ENCODE assay signal across 19 cellular contexts in genomic region chr15:63493451-63493850, GRCh38. TPM values are rescaled to one million over a fixed set of nuclear protein-coding genes. Genes with fewer than 3 reads are reported as not detected.
A peak's percentile ranks its signal among the peaks of the same experiment; 100 is the strongest.
DNase-seq lines count a peak whose midpoint lies in the region; ATAC-seq and TF ChIP-seq lines count a peak whose summit lies in the region.
"Had no signal": no experiment of that assay in that cellular context is flagged by ENCODE, and none has a peak within 500 bp of the region (broad histone marks: within the 10 kb centered on the region; RNA-seq: fewer than 3 reads in every experiment).

No MANE protein-coding gene starts in this region.

- H4K20me1 ChIP-seq in SK-N-SH (ENCODE audit: insufficient read depth), result no peaks in the 10 kb centered on the region

- H3K4me1 Mint-ChIP-seq in activated CD4-positive, alpha-beta T cell treated with anti-CD3 and anti-CD28 coated beads, Interleukin-2, amount 10 ng/mL, durations not matched to agents 24 days and 14 days, result peaks cover 40% of the 10 kb centered on the region
- H3K4me1 Mint-ChIP-seq in central memory CD8-positive, alpha-beta T cell, result peaks cover 48% of the 10 kb centered on the region

- peaks cover 5% of the 10 kb centered on the region for H3F3A ChIP-seq in SK-N-SH (replicated peaks; ENCODE audit: insufficient read depth)

- H3K9me3 ChIP-seq in neutrophil (no peaks in the 10 kb centered on the region), SK-N-SH (no peaks in the 10 kb centered on the region)
- H3K9me3 ChIP-seq: esophagus muscularis mucosa, ovary had no signal

- no peak overlapping the region for H2AFZ ChIP-seq in SK-N-SH (ENCODE audit: low read depth)

- H3K9ac ChIP-seq in SK-N-SH, result no peak overlapping the region

- H3K36me3 ChIP-seq in neutrophil, result peaks cover 13% of the 10 kb centered on the region
- no peaks in the 10 kb centered on the region for H3K36me3 ChIP-seq in SK-N-SH (replicated peaks in 1 of 2; ENCODE audit: control insufficient read depth in 1 of 2, insufficient read depth in 2 of 2, low read length in 1 of 2)
- H3K36me3 ChIP-seq: esophagus muscularis mucosa, ovary had no signal

- H3K79me2 ChIP-seq in SK-N-SH (ENCODE audit: insufficient read depth), result no peaks in the 10 kb centered on the region

- no peak overlapping the region for H3K4me3 Mint-ChIP-seq in activated CD4-positive, alpha-beta T cell treated with anti-CD3 and anti-CD28 coated beads, Interleukin-2, amount 10 ng/mL, durations not matched to agents 24 days and 14 days
- no peak overlapping the region for H3K4me3 Mint-ChIP-seq in central memory CD8-positive, alpha-beta T cell
- H3K4me3 Mint-ChIP-seq: brain had no signal

- CTCF ChIA-PET in SK-N-SH (lab: Yijun Ruan, JAX), result interaction anchor here (0.9 to 1.5 kb wide), 3 partner anchors 9 to 52 kb away, joined by 3 to 5 read pairs (median 4); no protein-coding TSS in a partner anchor

- H3K27me3 Mint-ChIP-seq in activated CD4-positive, alpha-beta T cell treated with anti-CD3 and anti-CD28 coated beads, Interleukin-2, amount 10 ng/mL, durations not matched to agents 24 days and 14 days, result no peaks in the 10 kb centered on the region
- no peaks in the 10 kb centered on the region for H3K27me3 Mint-ChIP-seq in central memory CD8-positive, alpha-beta T cell

- peaks cover 2% of the 10 kb centered on the region for H3K36me3 Mint-ChIP-seq in activated CD4-positive, alpha-beta T cell treated with anti-CD3 and anti-CD28 coated beads, Interleukin-2, amount 10 ng/mL, durations not matched to agents 24 days and 14 days (ENCODE audit: low read depth)
- peaks cover 2% of the 10 kb centered on the region for H3K36me3 Mint-ChIP-seq in central memory CD8-positive, alpha-beta T cell (ENCODE audit: insufficient read depth)
- H3K36me3 Mint-ChIP-seq: brain had no signal

- H3K4me1 ChIP-seq in neutrophil (ENCODE audit: control insufficient read depth in 1 of 2, insufficient read depth in 1 of 2, low read depth in 1 of 2, low read length in 1 of 2) (peaks cover 79 to 100% of the 10 kb centered on the region in 2 experiments), SK-N-SH (ENCODE audit: control insufficient read depth in 1 of 2, insufficient read depth in 2 of 2, low read depth in 1 of 2, low read length in 1 of 2) (peaks cover 3 to 6% of the 10 kb centered on the region in 2 experiments; a peak in 2 of 4 replicates)

- intact Hi-C loops in activated CD4-positive, alpha-beta T cell treated with anti-CD3 and anti-CD28 coated beads, Interleukin-2, amount 10 ng/mL, durations not matched to agents 24 days and 14 days (cut with micrococcal nuclease), result loop anchor here (10.0 kb wide), 1 partner anchor 1401 kb away; no protein-coding TSS in a partner anchor

- DNase-seq in activated CD4-positive, alpha-beta T cell treated with anti-CD3 and anti-CD28 coated beads, Interleukin-2, amount 10 ng/mL, durations not matched to agents 24 days and 14 days, result peak; percentile 54
- no peak for DNase-seq in activated CD4-positive, alpha-beta T cell treated with anti-CD3 and anti-CD28 coated beads, Interleukin-2, amount 50 U/mL, for 48 hours
- DNase-seq in NCI-H82 treated with DMSO at 0.1 percent for 48 hours (lab: John Stamatoyannopoulos, UW; ENCODE audit: unreplicated experiment) (peak; percentile 80), NCI-H187 (lab: John Stamatoyannopoulos, UW) (no peak), SK-N-SH (no peak), NCI-H2029 treated with DMSO at 0.1 percent for 48 hours (lab: John Stamatoyannopoulos, UW) (no peak)
- DNase-seq in central memory CD8-positive, alpha-beta T cell (ENCODE audit: low spot score in 2 of 2), result no peak
- DNase-seq: ACHN; activated CD4-positive, alpha-beta T cell treated with anti-CD3 and anti-CD28 coated beads for 4 hours; activated gamma-delta T cell treated with Interleukin-2 at 50 U/mL for 16 hours; Calu3; GDM1; HCEC 1CT; NCI-H2081; ovary; stimulated activated naive CD4-positive, alpha-beta T cell had no signal

- no peak for TF ChIP-seq EP300 in SK-N-SH (IDR thresholded peaks at IDR 0.05; ENCODE audit: borderline replicate concordance in 1 of 2, low read depth in 1 of 2, low read length in 1 of 2)

- TF ChIP-seq CTCF in neutrophil (IDR thresholded peaks at IDR 0.05), result no peak
- no peak for TF ChIP-seq CTCF in SK-N-SH (IDR thresholded peaks at IDR 0.05)

- H3K27me3 ChIP-seq in neutrophil (no peaks in the 10 kb centered on the region), SK-N-SH (ENCODE audit: insufficient read depth) (no peaks in the 10 kb centered on the region)
- H3K27me3 ChIP-seq: esophagus muscularis mucosa, ovary had no signal

- H3K9me3 Mint-ChIP-seq in activated CD4-positive, alpha-beta T cell treated with anti-CD3 and anti-CD28 coated beads, Interleukin-2, amount 10 ng/mL, durations not matched to agents 24 days and 14 days, result no peaks in the 10 kb centered on the region
- H3K9me3 Mint-ChIP-seq in central memory CD8-positive, alpha-beta T cell, result no peaks in the 10 kb centered on the region
- H3K9me3 Mint-ChIP-seq: brain had no signal

- H3K4me2 ChIP-seq in SK-N-SH, result no peak overlapping the region

- 83% methylated on average over 2 of the region's 2 CpGs for WGBS in SK-N-SH (ENCODE audit: low lambda C conversion rate)

- POLR2A ChIA-PET in SK-N-SH (lab: Yijun Ruan, JAX), result no interaction called here

- no peaks in the 10 kb centered on the region for H3K9me2 ChIP-seq in SK-N-SH

- TF ChIP-seq RAD21 in SK-N-SH (IDR thresholded peaks at IDR 0.05; ENCODE audit: low read length), result no peak

- ATAC-seq in central memory CD8-positive, alpha-beta T cell (replicated peaks; ENCODE audit: extremely low read depth, poor library complexity, severe bottlenecking), result no peak

- peak overlapping the region; percentile 99 for H3K27ac ChIP-seq in neutrophil
- no peak overlapping the region for H3K27ac ChIP-seq in SK-N-SH (ENCODE audit: low read depth in 2 of 2, low read length in 1 of 2)
- H3K27ac ChIP-seq: esophagus muscularis mucosa, ovary had no signal

- peak overlapping the region; percentile 4 for H3K27ac Mint-ChIP-seq in activated CD4-positive, alpha-beta T cell treated with anti-CD3 and anti-CD28 coated beads, Interleukin-2, amount 10 ng/mL, durations not matched to agents 24 days and 14 days
- H3K27ac Mint-ChIP-seq in central memory CD8-positive, alpha-beta T cell (ENCODE audit: low read depth), result peak overlapping the region; percentile 35

- H3K4me3 ChIP-seq in neutrophil (ENCODE audit: low read depth in 1 of 2, low read length in 1 of 2) (peak overlapping the region; percentile 80 to 93), SK-N-SH (ENCODE audit: low read depth in 2 of 2, low read length in 1 of 2) (no peak overlapping the region)
- H3K4me3 ChIP-seq: esophagus muscularis mucosa, ovary had no signal

TF ChIP-seq in SK-N-SH, 30 proteins besides CTCF, POLR2A, EP300 and RAD21:
- TF ChIP-seq RCOR1 (IDR thresholded peaks at IDR 0.05; ENCODE audit: low read length) (no peak), ELF1 (IDR thresholded peaks at IDR 0.05) (no peak), FOXJ3 (CRISPR knock-in tag; IDR thresholded peaks at IDR 0.05) (no peak), USF1 (IDR thresholded peaks at IDR 0.05; ENCODE audit: borderline replicate concordance, low read depth) (no peak), CHD2 (IDR thresholded peaks at IDR 0.05; ENCODE audit: low read length, partially characterized antibody) (no peak), TCF12 (IDR thresholded peaks at IDR 0.05) (no peak), GATA2 (CRISPR knock-in tag; IDR thresholded peaks at IDR 0.05) (no peak), NRF1 (IDR thresholded peaks at IDR 0.05; ENCODE audit: low read depth, low read length) (no peak)
- TF ChIP-seq, protein P1, sequence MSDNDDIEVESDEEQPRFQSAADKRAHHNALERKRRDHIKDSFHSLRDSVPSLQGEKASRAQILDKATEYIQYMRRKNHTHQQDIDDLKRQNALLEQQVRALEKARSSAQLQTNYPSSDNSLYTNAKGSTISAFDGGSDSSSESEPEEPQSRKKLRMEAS (IDR thresholded peaks at IDR 0.05; ENCODE audit: low read depth), result no peak
TF ChIP-seq in SK-N-SH: peak in this region for 0.

RNA-seq across cellular contexts. Expression of gene USP3, which starts 10.9 kb away (rescaled TPM):
- 46.7 and 49.2 TPM in 2 replicates for total RNA-seq in activated CD4-positive, alpha-beta T cell treated with anti-CD3 and anti-CD28 coated beads, Interleukin-2, amount 10 ng/mL, durations not matched to agents 24 days and 14 days
- 9.3 and 10.8 TPM in 2 replicates for polyA plus RNA-seq in SK-N-SH (2012; rRNA removed)
- polyA plus RNA-seq in SK-N-SH (2012; cell fraction: cytosol; rRNA removed), result 9.3 and 9.6 TPM in 2 replicates
- 45.6 and 46.7 TPM in 2 replicates for polyA plus RNA-seq in SK-N-SH (2012; cell fraction: nucleus; rRNA removed)

Comparison
In these comparisons a context has a peak if more than half of its experiments do, and no peak if none do; other contexts are left out.
1. DNase-seq: peak in activated CD4-positive, alpha-beta T cell treated with anti-CD3 and anti-CD28 coated beads, Interleukin-2, amount 10 ng/mL, durations not matched to agents 24 days and 14 days (single experiment) and NCI-H82 treated with DMSO at 0.1 percent for 48 hours (single experiment); none in activated CD4-positive, alpha-beta T cell treated with anti-CD3 and anti-CD28 coated beads, Interleukin-2, amount 50 U/mL, for 48 hours (0 of 2), central memory CD8-positive, alpha-beta T cell (0 of 2), NCI-H187 (0 of 2), SK-N-SH (single experiment) and NCI-H2029 treated with DMSO at 0.1 percent for 48 hours (single experiment).
2. H3K4me3 ChIP-seq: peak in neutrophil (2 of 2); none in SK-N-SH (0 of 2).